Comparison of ENCODE assay signal across 1 cellular context in the genomic region with DNA sequence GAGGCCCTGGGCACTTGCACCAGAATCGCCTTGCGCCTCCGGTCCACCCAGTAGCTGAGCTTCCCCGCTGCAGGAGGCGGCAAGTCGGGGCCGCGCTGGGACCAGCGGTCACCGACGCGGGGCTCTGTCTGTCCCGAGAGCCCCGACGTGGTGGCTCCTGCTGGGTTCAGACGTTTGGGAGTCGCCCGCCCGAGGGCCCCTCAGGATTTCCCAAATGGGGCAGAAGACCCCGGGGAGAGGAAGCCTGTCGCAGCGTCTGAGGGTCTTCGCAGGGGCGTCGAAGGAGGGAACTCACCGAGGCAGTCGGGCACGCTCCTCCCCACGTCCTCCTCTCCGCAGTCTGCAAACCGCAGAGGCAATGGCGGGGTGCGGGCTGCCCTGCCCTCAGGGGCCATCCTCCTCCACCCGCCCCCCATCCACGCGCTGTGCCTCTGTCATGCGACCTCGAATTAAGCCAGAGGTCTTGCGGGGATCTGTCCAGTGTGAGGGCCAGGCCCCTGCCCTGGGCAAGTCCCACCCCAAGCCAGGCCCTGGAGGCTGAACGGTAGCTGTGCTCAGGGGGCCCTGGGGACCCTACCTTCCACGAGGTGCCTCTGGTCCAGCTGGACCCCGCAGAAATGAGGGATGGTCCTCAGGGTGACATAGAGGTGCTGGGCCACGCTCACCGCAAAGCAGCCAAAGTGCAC.
TF ChIP-seq lines count a peak whose summit lies in the region.

No MANE protein-coding gene starts in this region.

TF ChIP-seq in H1, 55 proteins besides CTCF, POLR2A, EP300 and RAD21:
- TF ChIP-seq KDM4A (IDR thresholded peaks at IDR 0.05; ENCODE audit: low read depth, low read length, severe bottlenecking) (peak; percentile 92), BCL11A (IDR thresholded peaks at IDR 0.05; ENCODE audit: low read depth in 2 of 2, low read length in 2 of 2) (no peak), YY1 (IDR thresholded peaks at IDR 0.05; ENCODE audit: low read depth, low read length) (no peak), CTBP2 (IDR thresholded peaks at IDR 0.05; ENCODE audit: borderline replicate concordance, insufficient read depth, insufficient read length, low read length) (no peak), SP4 (IDR thresholded peaks at IDR 0.05; ENCODE audit: low read length) (no peak), EZH2 (IDR thresholded peaks at IDR 0.05; ENCODE audit: low read depth, low read length, severe bottlenecking) (peak; percentile 25), CBX8 (IDR thresholded peaks at IDR 0.05; ENCODE audit: borderline replicate concordance, low read depth, low read length) (no peak), RFX5 (IDR thresholded peaks at IDR 0.05; ENCODE audit: borderline replicate concordance, low read depth, low read length) (no peak), CHD1 (IDR thresholded peaks at IDR 0.05; ENCODE audit: low read depth, low read length) (no peak), TAF1 (IDR thresholded peaks at IDR 0.05; ENCODE audit: low read depth, low read length) (no peak), KDM5A (IDR thresholded peaks at IDR 0.05; ENCODE audit: low read length) (no peak), EGR1 (IDR thresholded peaks at IDR 0.05; ENCODE audit: borderline replicate concordance, low read depth, low read length) (no peak), SAP30 (IDR thresholded peaks at IDR 0.05; ENCODE audit: insufficient read depth, insufficient replicate concordance, low read length) (no peak), CEBPB (IDR thresholded peaks at IDR 0.05; ENCODE audit: low read depth, low read length) (no peak), BACH1 (IDR thresholded peaks at IDR 0.05; ENCODE audit: low read length) (no peak), CREB1 (IDR thresholded peaks at IDR 0.05) (no peak), CBX5 (IDR thresholded peaks at IDR 0.05; ENCODE audit: low read depth, low read length) (no peak), SUZ12 (IDR thresholded peaks at IDR 0.05; ENCODE audit: low read length) (0 out of 2 replicates have a peak, but pooled peaks have one; percentile 29), FOSL1 (IDR thresholded peaks at IDR 0.05; ENCODE audit: insufficient read depth, low read depth, low read length) (no peak)
- TF ChIP-seq, protein P1, sequence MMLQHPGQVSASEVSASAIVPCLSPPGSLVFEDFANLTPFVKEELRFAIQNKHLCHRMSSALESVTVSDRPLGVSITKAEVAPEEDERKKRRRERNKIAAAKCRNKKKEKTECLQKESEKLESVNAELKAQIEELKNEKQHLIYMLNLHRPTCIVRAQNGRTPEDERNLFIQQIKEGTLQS (IDR thresholded peaks at IDR 0.05; ENCODE audit: insufficient read depth, low read depth, low read length), result no peak
- TF ChIP-seq, protein P2, sequence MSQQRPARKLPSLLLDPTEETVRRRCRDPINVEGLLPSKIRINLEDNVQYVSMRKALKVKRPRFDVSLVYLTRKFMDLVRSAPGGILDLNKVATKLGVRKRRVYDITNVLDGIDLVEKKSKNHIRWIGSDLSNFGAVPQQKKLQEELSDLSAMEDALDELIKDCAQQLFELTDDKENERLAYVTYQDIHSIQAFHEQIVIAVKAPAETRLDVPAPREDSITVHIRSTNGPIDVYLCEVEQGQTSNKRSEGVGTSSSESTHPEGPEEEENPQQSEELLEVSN (IDR thresholded peaks at IDR 0.05), result peak; percentile 63
- TF ChIP-seq, protein P3, sequence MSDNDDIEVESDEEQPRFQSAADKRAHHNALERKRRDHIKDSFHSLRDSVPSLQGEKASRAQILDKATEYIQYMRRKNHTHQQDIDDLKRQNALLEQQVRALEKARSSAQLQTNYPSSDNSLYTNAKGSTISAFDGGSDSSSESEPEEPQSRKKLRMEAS (IDR thresholded peaks at IDR 0.05), result peak; percentile 68
- TF ChIP-seq, protein P4, sequence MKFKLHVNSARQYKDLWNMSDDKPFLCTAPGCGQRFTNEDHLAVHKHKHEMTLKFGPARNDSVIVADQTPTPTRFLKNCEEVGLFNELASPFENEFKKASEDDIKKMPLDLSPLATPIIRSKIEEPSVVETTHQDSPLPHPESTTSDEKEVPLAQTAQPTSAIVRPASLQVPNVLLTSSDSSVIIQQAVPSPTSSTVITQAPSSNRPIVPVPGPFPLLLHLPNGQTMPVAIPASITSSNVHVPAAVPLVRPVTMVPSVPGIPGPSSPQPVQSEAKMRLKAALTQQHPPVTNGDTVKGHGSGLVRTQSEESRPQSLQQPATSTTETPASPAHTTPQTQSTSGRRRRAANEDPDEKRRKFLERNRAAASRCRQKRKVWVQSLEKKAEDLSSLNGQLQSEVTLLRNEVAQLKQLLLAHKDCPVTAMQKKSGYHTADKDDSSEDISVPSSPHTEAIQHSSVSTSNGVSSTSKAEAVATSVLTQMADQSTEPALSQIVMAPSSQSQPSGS (IDR thresholded peaks at IDR 0.05; ENCODE audit: low read length), result no peak
- TF ChIP-seq, protein P5, sequence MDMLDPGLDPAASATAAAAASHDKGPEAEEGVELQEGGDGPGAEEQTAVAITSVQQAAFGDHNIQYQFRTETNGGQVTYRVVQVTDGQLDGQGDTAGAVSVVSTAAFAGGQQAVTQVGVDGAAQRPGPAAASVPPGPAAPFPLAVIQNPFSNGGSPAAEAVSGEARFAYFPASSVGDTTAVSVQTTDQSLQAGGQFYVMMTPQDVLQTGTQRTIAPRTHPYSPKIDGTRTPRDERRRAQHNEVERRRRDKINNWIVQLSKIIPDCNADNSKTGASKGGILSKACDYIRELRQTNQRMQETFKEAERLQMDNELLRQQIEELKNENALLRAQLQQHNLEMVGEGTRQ (IDR thresholded peaks at IDR 0.05; ENCODE audit: low read length), result no peak
